1 cellular context compared by ENCODE assay signal in the genomic region with DNA sequence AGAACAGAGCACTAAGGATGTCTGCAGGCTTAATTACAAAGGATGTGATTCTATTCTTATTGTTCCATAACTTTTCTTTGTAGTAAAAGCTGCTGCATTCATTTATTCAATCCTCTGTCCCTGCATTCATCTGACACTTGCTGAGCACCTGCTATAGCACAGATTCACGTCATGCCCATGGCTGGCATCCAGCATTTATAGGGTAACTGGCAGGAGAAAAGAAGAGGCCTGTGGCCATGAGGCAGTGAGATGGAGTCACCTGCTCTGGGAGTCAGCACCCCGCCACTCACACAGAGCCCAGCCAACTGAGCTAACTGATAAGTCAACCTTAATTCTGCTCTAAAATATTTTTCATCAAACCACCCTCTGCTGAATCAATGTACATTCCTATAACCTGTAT.
TF ChIP-seq lines count a peak whose summit lies in the region.

No MANE protein-coding gene starts in this region.

TF ChIP-seq in WTC11, 78 proteins besides CTCF, POLR2A, EP300 and RAD21:
- TF ChIP-seq ZNF425 (CRISPR knock-in tag; conservative IDR thresholded peaks at IDR 0.05) (no peak), CREB1 (CRISPR knock-in tag; IDR thresholded peaks at IDR 0.05) (no peak), ZNF281 (CRISPR knock-in tag; IDR thresholded peaks at IDR 0.05) (no peak), HMGA2 (CRISPR knock-in tag; IDR thresholded peaks at IDR 0.05) (no peak), USF1 (CRISPR knock-in tag; IDR thresholded peaks at IDR 0.05) (no peak), ELF4 (CRISPR knock-in tag; IDR thresholded peaks at IDR 0.05; ENCODE audit: low read depth) (no peak), PRRX2 (CRISPR knock-in tag; IDR thresholded peaks at IDR 0.05) (no peak), ZNF317 (CRISPR knock-in tag; IDR thresholded peaks at IDR 0.05; ENCODE audit: borderline replicate concordance, low read depth) (no peak), SP1 (CRISPR knock-in tag; conservative IDR thresholded peaks at IDR 0.05) (no peak), TCF7 (CRISPR knock-in tag; IDR thresholded peaks at IDR 0.05; ENCODE audit: low read depth) (no peak), ZNF512 (CRISPR knock-in tag; IDR thresholded peaks at IDR 0.05; ENCODE audit: borderline replicate concordance) (no peak), SMAD4 (CRISPR knock-in tag; IDR thresholded peaks at IDR 0.05) (no peak), ZSCAN18 (CRISPR knock-in tag; IDR thresholded peaks at IDR 0.05) (no peak), NR3C1 (CRISPR knock-in tag; conservative IDR thresholded peaks at IDR 0.05; ENCODE audit: low read depth) (no peak), ZNF532 (CRISPR knock-in tag; IDR thresholded peaks at IDR 0.05; ENCODE audit: borderline replicate concordance) (no peak)
- TF ChIP-seq, protein P1, sequence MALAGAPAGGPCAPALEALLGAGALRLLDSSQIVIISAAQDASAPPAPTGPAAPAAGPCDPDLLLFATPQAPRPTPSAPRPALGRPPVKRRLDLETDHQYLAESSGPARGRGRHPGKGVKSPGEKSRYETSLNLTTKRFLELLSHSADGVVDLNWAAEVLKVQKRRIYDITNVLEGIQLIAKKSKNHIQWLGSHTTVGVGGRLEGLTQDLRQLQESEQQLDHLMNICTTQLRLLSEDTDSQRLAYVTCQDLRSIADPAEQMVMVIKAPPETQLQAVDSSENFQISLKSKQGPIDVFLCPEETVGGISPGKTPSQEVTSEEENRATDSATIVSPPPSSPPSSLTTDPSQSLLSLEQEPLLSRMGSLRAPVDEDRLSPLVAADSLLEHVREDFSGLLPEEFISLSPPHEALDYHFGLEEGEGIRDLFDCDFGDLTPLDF (CRISPR knock-in tag; IDR thresholded peaks at IDR 0.05), result no peak
- TF ChIP-seq, protein P2, sequence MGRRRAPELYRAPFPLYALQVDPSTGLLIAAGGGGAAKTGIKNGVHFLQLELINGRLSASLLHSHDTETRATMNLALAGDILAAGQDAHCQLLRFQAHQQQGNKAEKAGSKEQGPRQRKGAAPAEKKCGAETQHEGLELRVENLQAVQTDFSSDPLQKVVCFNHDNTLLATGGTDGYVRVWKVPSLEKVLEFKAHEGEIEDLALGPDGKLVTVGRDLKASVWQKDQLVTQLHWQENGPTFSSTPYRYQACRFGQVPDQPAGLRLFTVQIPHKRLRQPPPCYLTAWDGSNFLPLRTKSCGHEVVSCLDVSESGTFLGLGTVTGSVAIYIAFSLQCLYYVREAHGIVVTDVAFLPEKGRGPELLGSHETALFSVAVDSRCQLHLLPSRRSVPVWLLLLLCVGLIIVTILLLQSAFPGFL (CRISPR knock-in tag; IDR thresholded peaks at IDR 0.05; ENCODE audit: borderline replicate concordance), result no peak
TF ChIP-seq in WTC11: peak in this region for 0.
